ENCODE assay signal across 1 cellular context in genomic region chr9:15942806-15943424, GRCh38.
TF ChIP-seq lines count a peak whose summit lies in the region.

No MANE protein-coding gene starts in this region.

TF ChIP-seq in GM23338, 12 proteins besides CTCF, POLR2A, EP300 and RAD21 (continued from another document):
- TF ChIP-seq ZNF462 (CRISPR knock-in tag; IDR thresholded peaks at IDR 0.05): no peak
- TF ChIP-seq, protein P1, sequence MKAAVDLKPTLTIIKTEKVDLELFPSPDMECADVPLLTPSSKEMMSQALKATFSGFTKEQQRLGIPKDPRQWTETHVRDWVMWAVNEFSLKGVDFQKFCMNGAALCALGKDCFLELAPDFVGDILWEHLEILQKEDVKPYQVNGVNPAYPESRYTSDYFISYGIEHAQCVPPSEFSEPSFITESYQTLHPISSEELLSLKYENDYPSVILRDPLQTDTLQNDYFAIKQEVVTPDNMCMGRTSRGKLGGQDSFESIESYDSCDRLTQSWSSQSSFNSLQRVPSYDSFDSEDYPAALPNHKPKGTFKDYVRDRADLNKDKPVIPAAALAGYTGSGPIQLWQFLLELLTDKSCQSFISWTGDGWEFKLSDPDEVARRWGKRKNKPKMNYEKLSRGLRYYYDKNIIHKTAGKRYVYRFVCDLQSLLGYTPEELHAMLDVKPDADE (IDR thresholded peaks at IDR 0.05): no peak
- TF ChIP-seq JUNB (IDR thresholded peaks at IDR 0.05; ENCODE audit: unreplicated experiment): no peak
- no peak for TF ChIP-seq ZNF331 (CRISPR knock-in tag; IDR thresholded peaks at IDR 0.05; ENCODE audit: low read depth)
- TF ChIP-seq EZH2 (IDR thresholded peaks at IDR 0.05; ENCODE audit: low read depth, unreplicated experiment): no peak
- TF ChIP-seq CREB1 (CRISPR knock-in tag; IDR thresholded peaks at IDR 0.05; ENCODE audit: low read depth): no peak
- no peak for TF ChIP-seq NANOG (IDR thresholded peaks at IDR 0.05; ENCODE audit: borderline replicate concordance)
- TF ChIP-seq, protein P2, sequence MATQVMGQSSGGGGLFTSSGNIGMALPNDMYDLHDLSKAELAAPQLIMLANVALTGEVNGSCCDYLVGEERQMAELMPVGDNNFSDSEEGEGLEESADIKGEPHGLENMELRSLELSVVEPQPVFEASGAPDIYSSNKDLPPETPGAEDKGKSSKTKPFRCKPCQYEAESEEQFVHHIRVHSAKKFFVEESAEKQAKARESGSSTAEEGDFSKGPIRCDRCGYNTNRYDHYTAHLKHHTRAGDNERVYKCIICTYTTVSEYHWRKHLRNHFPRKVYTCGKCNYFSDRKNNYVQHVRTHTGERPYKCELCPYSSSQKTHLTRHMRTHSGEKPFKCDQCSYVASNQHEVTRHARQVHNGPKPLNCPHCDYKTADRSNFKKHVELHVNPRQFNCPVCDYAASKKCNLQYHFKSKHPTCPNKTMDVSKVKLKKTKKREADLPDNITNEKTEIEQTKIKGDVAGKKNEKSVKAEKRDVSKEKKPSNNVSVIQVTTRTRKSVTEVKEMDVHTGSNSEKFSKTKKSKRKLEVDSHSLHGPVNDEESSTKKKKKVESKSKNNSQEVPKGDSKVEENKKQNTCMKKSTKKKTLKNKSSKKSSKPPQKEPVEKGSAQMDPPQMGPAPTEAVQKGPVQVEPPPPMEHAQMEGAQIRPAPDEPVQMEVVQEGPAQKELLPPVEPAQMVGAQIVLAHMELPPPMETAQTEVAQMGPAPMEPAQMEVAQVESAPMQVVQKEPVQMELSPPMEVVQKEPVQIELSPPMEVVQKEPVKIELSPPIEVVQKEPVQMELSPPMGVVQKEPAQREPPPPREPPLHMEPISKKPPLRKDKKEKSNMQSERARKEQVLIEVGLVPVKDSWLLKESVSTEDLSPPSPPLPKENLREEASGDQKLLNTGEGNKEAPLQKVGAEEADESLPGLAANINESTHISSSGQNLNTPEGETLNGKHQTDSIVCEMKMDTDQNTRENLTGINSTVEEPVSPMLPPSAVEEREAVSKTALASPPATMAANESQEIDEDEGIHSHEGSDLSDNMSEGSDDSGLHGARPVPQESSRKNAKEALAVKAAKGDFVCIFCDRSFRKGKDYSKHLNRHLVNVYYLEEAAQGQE (IDR thresholded peaks at IDR 0.05; ENCODE audit: unreplicated experiment): no peak
